ENCODE assay signal across 17 cellular contexts in the genomic region with DNA sequence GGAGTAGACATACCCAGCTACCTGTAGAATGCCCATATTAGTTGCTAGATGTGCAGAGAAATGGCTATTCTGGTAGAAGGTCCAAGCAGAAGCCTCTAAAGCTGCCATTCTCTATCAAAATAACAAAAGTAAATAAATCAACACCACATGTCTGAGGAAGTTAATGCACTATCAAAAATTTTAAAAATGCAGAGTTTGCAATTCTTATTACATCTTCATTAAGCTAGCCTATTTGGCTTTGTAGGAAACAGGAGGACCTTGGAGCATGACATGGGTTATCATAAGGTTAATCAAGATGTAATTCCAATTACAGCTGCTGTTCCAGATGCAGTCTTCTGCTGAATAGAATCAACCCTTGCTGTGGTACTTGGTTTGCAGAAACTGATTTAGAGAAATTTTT.
A peak's percentile ranks its signal among the peaks of the same experiment; 100 is the strongest.
DNase-seq lines count a peak whose midpoint lies in the region; ATAC-seq, FAIRE-seq and TF ChIP-seq lines count a peak whose summit lies in the region.
"Had no signal": no experiment of that assay in that cellular context is flagged by ENCODE, and none has a peak within 500 bp of the region (broad histone marks: within the 10 kb centered on the region; RNA-seq: fewer than 3 reads in every experiment).

No MANE protein-coding gene starts in this region.

- in situ Hi-C loops in HepG2 (cut with HindIII; ENCODE audit: extremely low pct_ligation_motif_present, low pct_unique_long_range_greater_than_20kb), result no loop called here
- in situ Hi-C loops in transverse colon (cut with MboI; ENCODE audit: low pct_ligation_motif_present in 1 of 4, low pct_unique_long_range_greater_than_20kb in 1 of 4, low sequenced_read_pairs in 3 of 4), result no loop called here

- no peaks in the 10 kb centered on the region for H3K9me1 ChIP-seq in endothelial cell of umbilical vein (replicated peaks; ENCODE audit: control insufficient read depth, extremely low read depth, insufficient read depth, low read length)

- peaks cover 14% of the 10 kb centered on the region; the same call in 1 of the 2 replicates for H3F3A ChIP-seq in Loucy (ENCODE audit: low read depth)
- H3F3A ChIP-seq in SK-N-SH (replicated peaks; ENCODE audit: insufficient read depth), result peaks cover 14% of the 10 kb centered on the region

- BruUV-seq in HepG2 (replicated peaks; lab: Mats Ljungman, UMichigan) (no TSS peak), endothelial cell of umbilical vein (replicated peaks; lab: Mats Ljungman, UMichigan) (no TSS peak)

- POLR2A ChIA-PET in HepG2 (lab: Yijun Ruan, JAX), result no interaction called here
- POLR2A ChIA-PET in SK-N-SH (lab: Yijun Ruan, JAX), result no interaction called here
- POLR2A ChIA-PET in endothelial cell of umbilical vein (lab: Charles Lee), result no interaction called here

- FAIRE-seq in HepG2 (lab: Jason Lieb, UNC) (no peak), endothelial cell of umbilical vein (lab: Jason Lieb, UNC) (no peak)
- FAIRE-seq: D721Med, H1 had no signal

- no peaks in the 10 kb centered on the region for H3K36me3 ChIP-seq in HepG2 (replicated peaks in 1 of 2; ENCODE audit: control insufficient read depth in 1 of 2, insufficient read depth in 2 of 2, low read length in 2 of 2)
- no peaks in the 10 kb centered on the region for H3K36me3 ChIP-seq in right lobe of liver
- no peaks in the 10 kb centered on the region for H3K36me3 ChIP-seq in Loucy (ENCODE audit: insufficient read depth, low read length)
- no peaks in the 10 kb centered on the region for H3K36me3 ChIP-seq in SK-N-SH (replicated peaks in 1 of 2; ENCODE audit: control insufficient read depth in 1 of 2, insufficient read depth in 2 of 2, low read length in 1 of 2)
- H3K36me3 ChIP-seq in endothelial cell of umbilical vein (ENCODE audit: control insufficient read depth in 2 of 2, extremely low read depth in 1 of 2, insufficient read depth in 2 of 2, low read length in 2 of 2), result no peaks in the 10 kb centered on the region
- no peaks in the 10 kb centered on the region for H3K36me3 ChIP-seq in transverse colon

- intact Hi-C loops in HepG2 (cut with micrococcal nuclease; ENCODE audit: unreplicated experiment) (no loop called here), right lobe of liver (cut with DNase I) (no loop called here), endothelial cell of umbilical vein (cut with micrococcal nuclease) (loop anchor here (5.0 kb wide), 2 partner anchors 41 to 156 kb away; no protein-coding TSS in a partner anchor), transverse colon (cut with DNase I; ENCODE audit: low total_unique reads) (no loop called here)

- TF ChIP-seq RAD21 in HepG2 (CRISPR knock-in tag; IDR thresholded peaks at IDR 0.05) (no peak), SK-N-SH (IDR thresholded peaks at IDR 0.05; ENCODE audit: low read length) (no peak)

- dilution Hi-C loops in endothelial cell of umbilical vein (cut with MboI; ENCODE audit: extremely low pct_ligation_motif_present, low sequenced_read_pairs), result no loop called here

- CTCF ChIA-PET in HepG2 (lab: Yijun Ruan, JAX; ENCODE audit: low intra/inter-chr PET ratio, low total read pairs) (no interaction called here), SK-N-SH (lab: Yijun Ruan, JAX) (no interaction called here), endothelial cell of umbilical vein (lab: Charles Lee) (interaction anchor here (0.9 to 2.6 kb wide), 7 partner anchors 21 to 158 kb away, joined by 3 to 9 read pairs (median 3); no protein-coding TSS in a partner anchor)

- H4K20me1 ChIP-seq in HepG2 (ENCODE audit: insufficient read depth, low read length) (no peaks in the 10 kb centered on the region), Loucy (ENCODE audit: insufficient read depth, low read length, poor library complexity, severe bottlenecking) (no peaks in the 10 kb centered on the region), SK-N-SH (ENCODE audit: insufficient read depth) (no peaks in the 10 kb centered on the region), endothelial cell of umbilical vein (replicated peaks; ENCODE audit: control insufficient read depth, extremely low read depth, insufficient read depth, low read length) (no peaks in the 10 kb centered on the region)

- H3K9me2 ChIP-seq in Loucy (replicated peaks; ENCODE audit: low read depth, low read length) (no peaks in the 10 kb centered on the region), SK-N-SH (no peaks in the 10 kb centered on the region)

- H3K4me3 ChIP-seq in HepG2 (replicated peaks in 1 of 3; ENCODE audit: insufficient read depth in 1 of 3, low read depth in 2 of 3, low read length in 3 of 3), result no peak overlapping the region
- H3K4me3 ChIP-seq in right lobe of liver, result no peak overlapping the region
- peak overlapping the region; percentile 55 for H3K4me3 ChIP-seq in Loucy (ENCODE audit: low read length, poor library complexity, severe bottlenecking)
- H3K4me3 ChIP-seq in SK-N-SH (ENCODE audit: low read depth in 2 of 2, low read length in 1 of 2), result no peak overlapping the region
- H3K4me3 ChIP-seq in endothelial cell of umbilical vein (replicated peaks in 1 of 3; ENCODE audit: insufficient read depth in 1 of 3, low read depth in 1 of 3, low read length in 3 of 3), result no peak overlapping the region
- no peak overlapping the region for H3K4me3 ChIP-seq in transverse colon

- no peak for ATAC-seq in HepG2
- no peak for ATAC-seq in right lobe of liver
- no peak for ATAC-seq in HG03135 (IDR thresholded peaks at IDR 0.05; ENCODE audit: unreplicated experiment)

- no peak for TF ChIP-seq CTCF in HepG2 (CRISPR knock-in tag; IDR thresholded peaks at IDR 0.05)
- TF ChIP-seq CTCF in right lobe of liver (IDR thresholded peaks at IDR 0.05), result no peak
- no peak for TF ChIP-seq CTCF in Loucy (conservative IDR thresholded peaks at IDR 0.05; ENCODE audit: low read length)
- TF ChIP-seq CTCF in SK-N-SH (IDR thresholded peaks at IDR 0.05), result no peak
- TF ChIP-seq CTCF in endothelial cell of umbilical vein (IDR thresholded peaks at IDR 0.05; ENCODE audit: extremely low read depth in 1 of 2, insufficient read depth in 1 of 2, low read depth in 1 of 2, low read length in 2 of 2), result no peak
- TF ChIP-seq CTCF in transverse colon (IDR thresholded peaks at IDR 0.05), result no peak
- no peak for TF ChIP-seq CTCF in GM10266 (IDR thresholded peaks at IDR 0.05; ENCODE audit: control insufficient read depth, insufficient read depth, low read depth, missing control alignments)

- H3K4me1 ChIP-seq in HepG2 (ENCODE audit: insufficient read depth, low read length), result no peaks in the 10 kb centered on the region
- H3K4me1 ChIP-seq in right lobe of liver, result no peaks in the 10 kb centered on the region
- H3K4me1 ChIP-seq in Loucy (ENCODE audit: insufficient read depth, low read length, poor library complexity, severe bottlenecking), result peaks cover 40% of the 10 kb centered on the region
- peaks cover 0 to 11% of the 10 kb centered on the region in 2 experiments; a peak in 2 of 4 replicates for H3K4me1 ChIP-seq in SK-N-SH (ENCODE audit: control insufficient read depth in 1 of 2, insufficient read depth in 2 of 2, low read depth in 1 of 2, low read length in 1 of 2)
- H3K4me1 ChIP-seq in endothelial cell of umbilical vein (ENCODE audit: control insufficient read depth, extremely low read depth, insufficient read depth, low read length), result peaks cover 17% of the 10 kb centered on the region
- H3K4me1 ChIP-seq in transverse colon, result no peaks in the 10 kb centered on the region
- H3K4me1 ChIP-seq: Caco-2 had no signal

- H3K9me3 ChIP-seq in HepG2 (ENCODE audit: low read length) (peaks cover 21% of the 10 kb centered on the region; the same call in 1 of the 2 replicates), right lobe of liver (no peaks in the 10 kb centered on the region), Loucy (ENCODE audit: insufficient read depth, low read depth, low read length) (peaks cover 23% of the 10 kb centered on the region; the same call in 1 of the 2 replicates), SK-N-SH (peaks cover 1% of the 10 kb centered on the region; the same call in 1 of the 2 replicates), endothelial cell of umbilical vein (replicated peaks; ENCODE audit: control insufficient read depth, insufficient read depth, low read length) (no peaks in the 10 kb centered on the region), transverse colon (no peaks in the 10 kb centered on the region)
- H3K9me3 ChIP-seq: Caco-2 had no signal

- no peak overlapping the region for H3K27ac ChIP-seq in HepG2 (ENCODE audit: extremely low read length, insufficient read depth, low read length)
- no peak overlapping the region for H3K27ac ChIP-seq in right lobe of liver
- H3K27ac ChIP-seq in SK-N-SH (ENCODE audit: low read depth in 2 of 2, low read length in 1 of 2), result peak overlapping the region in 1 of 2 experiments; percentile 63; a peak in 2 of 4 replicates
- H3K27ac ChIP-seq in endothelial cell of umbilical vein (ENCODE audit: insufficient read depth, low read depth, low read length), result peak overlapping the region; percentile 91
- H3K27ac ChIP-seq in transverse colon, result no peak overlapping the region
- H3K27ac ChIP-seq: 22Rv1, HL-60 had no signal

- H3K4me2 ChIP-seq in HepG2 (ENCODE audit: low read depth, low read length) (no peak overlapping the region), Loucy (ENCODE audit: low read depth, low read length, poor library complexity, severe bottlenecking) (peak overlapping the region; percentile 65), SK-N-SH (peak overlapping the region; percentile 56; the same call in 1 of the 2 replicates), endothelial cell of umbilical vein (ENCODE audit: insufficient read depth, low read length) (peak overlapping the region; percentile 77)

- H3K79me2 ChIP-seq in HepG2 (ENCODE audit: insufficient read depth, low read length) (no peaks in the 10 kb centered on the region), Loucy (ENCODE audit: insufficient read depth, low read length) (no peaks in the 10 kb centered on the region), SK-N-SH (ENCODE audit: insufficient read depth) (no peaks in the 10 kb centered on the region), endothelial cell of umbilical vein (ENCODE audit: control insufficient read depth, insufficient read depth, low read length) (no peaks in the 10 kb centered on the region)

- H2AFZ ChIP-seq in HepG2 (ENCODE audit: low read length) (no peak overlapping the region), Loucy (ENCODE audit: low read length) (no peak overlapping the region), SK-N-SH (ENCODE audit: low read depth) (no peak overlapping the region), endothelial cell of umbilical vein (ENCODE audit: low read depth, low read length) (no peak overlapping the region)

- no peak overlapping the region for H3K9ac ChIP-seq in HepG2 (ENCODE audit: insufficient read depth, low read depth, low read length)
- H3K9ac ChIP-seq in Loucy (ENCODE audit: low read depth, low read length, poor library complexity, severe bottlenecking), result peak overlapping the region; percentile 27
- no peak overlapping the region for H3K9ac ChIP-seq in SK-N-SH
- peak overlapping the region; percentile 54 for H3K9ac ChIP-seq in endothelial cell of umbilical vein (replicated peaks; ENCODE audit: extremely low read depth, insufficient read depth, low read length)

- H3K27me3 ChIP-seq in HepG2 (ENCODE audit: control insufficient read depth in 1 of 2, insufficient read depth in 2 of 2, low read length in 2 of 2) (no peaks in the 10 kb centered on the region), right lobe of liver (no peaks in the 10 kb centered on the region), Loucy (ENCODE audit: insufficient read depth, low read length, poor library complexity, severe bottlenecking) (no peaks in the 10 kb centered on the region), SK-N-SH (ENCODE audit: insufficient read depth) (no peaks in the 10 kb centered on the region), endothelial cell of umbilical vein (ENCODE audit: control insufficient read depth in 2 of 2, insufficient read depth in 2 of 2, low read length in 2 of 2) (no peaks in the 10 kb centered on the region), transverse colon (no peaks in the 10 kb centered on the region)

- no peak for TF ChIP-seq POLR2A in HepG2 (IDR thresholded peaks at IDR 0.05; ENCODE audit: insufficient read depth in 1 of 2, low read depth in 2 of 2, low read length in 2 of 2)
- TF ChIP-seq POLR2A in right lobe of liver (IDR thresholded peaks at IDR 0.05), result no peak
- TF ChIP-seq POLR2A in endothelial cell of umbilical vein (IDR thresholded peaks at IDR 0.05; ENCODE audit: low read depth, low read length), result no peak
- no peak for TF ChIP-seq POLR2A in transverse colon (IDR thresholded peaks at IDR 0.05)

- no peak for DNase-seq in HepG2 (ENCODE audit: low spot score)
- no peak for DNase-seq in right lobe of liver
- no peak for DNase-seq in SK-N-SH
- DNase-seq in endothelial cell of umbilical vein (ENCODE audit: low read depth, low spot score), result no peak
- no peak for DNase-seq in transverse colon
- no peak for DNase-seq in GM10266 (ENCODE audit: extremely low spot score)
- DNase-seq: C1 segment of cervical spinal cord; Caco-2; CD4-positive, CD25-positive, alpha-beta regulatory T cell; GDM1; H9 had no signal

- TF ChIP-seq EP300 in HepG2 (IDR thresholded peaks at IDR 0.05; ENCODE audit: low read depth in 2 of 2, low read length in 2 of 2) (no peak), HepG2 (CRISPR knock-in tag; IDR thresholded peaks at IDR 0.05; ENCODE audit: borderline replicate concordance) (no peak), SK-N-SH (IDR thresholded peaks at IDR 0.05; ENCODE audit: borderline replicate concordance in 1 of 2, low read depth in 1 of 2, low read length in 1 of 2) (no peak), transverse colon (IDR thresholded peaks at IDR 0.05; ENCODE audit: low read depth) (no peak)

Comparison
In these comparisons a context has a peak if more than half of its experiments do, and no peak if none do; other contexts are left out.
1. H3K9ac ChIP-seq: peak in Loucy (single experiment) and endothelial cell of umbilical vein (single experiment); none in HepG2 (single experiment) and SK-N-SH (single experiment).